ENCODE assay signal across 8 cellular contexts in genomic region chr1:212135166-212135565, GRCh38.
"Had no signal": no experiment of that assay in that cellular context is flagged by ENCODE, and none has a peak within 500 bp of the region (broad histone marks: within the 10 kb centered on the region; RNA-seq: fewer than 3 reads in every experiment).

No MANE protein-coding gene starts in this region.

- FAIRE-seq: G401.6, GM12878, GM12891, GM12892, GM18507, GM19239 had no signal

- ATAC-seq: GM12878 had no signal

- DNase-seq: GDM1, GF-D8 had no signal

- H3K4me3 ChIP-seq: GM12878 had no signal
